Comparison of ENCODE assay signal across 7 cellular contexts in the genomic region with DNA sequence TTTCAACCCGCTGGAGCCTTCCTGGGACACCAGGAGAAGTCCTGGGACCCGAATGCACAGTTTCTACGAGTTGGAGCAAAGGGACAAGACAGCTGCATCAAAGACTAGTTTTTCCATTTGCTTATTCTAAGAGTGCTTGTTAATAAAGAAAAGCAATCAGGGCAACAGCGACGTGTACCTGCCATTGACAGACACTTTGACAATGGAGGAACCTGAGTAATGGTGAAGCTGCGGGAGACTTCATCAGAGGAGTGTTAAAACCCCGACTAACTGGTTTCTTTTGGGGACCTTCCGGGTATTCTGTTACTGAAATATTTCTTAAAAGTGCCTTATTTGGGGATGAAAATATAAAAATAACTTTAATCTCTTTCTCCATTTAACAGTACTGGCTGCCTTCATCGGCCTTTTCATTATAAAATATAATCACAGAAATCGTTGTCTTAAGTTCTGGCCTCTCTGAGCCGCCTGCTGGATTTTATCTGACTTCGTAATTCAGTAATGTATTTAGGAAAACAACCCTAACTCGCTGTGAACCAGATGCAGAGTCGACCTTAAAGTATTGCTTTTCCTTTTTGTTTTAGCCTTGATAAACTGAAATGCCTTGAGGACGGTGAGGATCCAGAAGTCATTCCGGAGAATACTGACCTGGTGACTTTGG. TPM values are rescaled to one million over a fixed set of nuclear protein-coding genes. Genes with fewer than 3 reads are reported as not detected.
DNase-seq lines count a peak whose midpoint lies in the region; ATAC-seq, FAIRE-seq and TF ChIP-seq lines count a peak whose summit lies in the region.

No MANE protein-coding gene starts in this region.

- H3K9me3 ChIP-seq in stomach, result no peaks in the 10 kb centered on the region

- H3K27ac ChIP-seq in stomach, result peak overlapping the region; percentile 89 to 94 (median 91)

- ATAC-seq in activated naive CD8-positive, alpha-beta T cell treated with anti-CD3 and anti-CD28 coated beads, Interleukin-2, amount 10 ng/mL, durations not matched to agents 7 days and 5 days (ENCODE audit: low read depth), result no peak
- ATAC-seq in sciatic nerve (no peak), GM21367 (IDR thresholded peaks at IDR 0.05; ENCODE audit: unreplicated experiment) (no peak)

- peak overlapping the region; percentile 88 to 98 (median 94) for H3K4me3 ChIP-seq in stomach

- TF ChIP-seq CTCF in GM10248 (IDR thresholded peaks at IDR 0.05; ENCODE audit: control extremely low read depth, extremely low read depth, low read depth, missing control alignments), result no peak
- TF ChIP-seq CTCF in stomach (IDR thresholded peaks at IDR 0.05), result no peak

- no peaks in the 10 kb centered on the region for H3K27me3 ChIP-seq in stomach

- TF ChIP-seq EP300 in stomach (IDR thresholded peaks at IDR 0.05), result no peak

- FAIRE-seq in islet of Langerhans (lab: Jason Lieb, UNC), result peak; percentile 5

- peaks cover 24% of the 10 kb centered on the region for H3K36me3 Mint-ChIP-seq in activated naive CD8-positive, alpha-beta T cell treated with anti-CD3 and anti-CD28 coated beads, Interleukin-2, amount 10 ng/mL, durations not matched to agents 7 days and 5 days

- H3K36me3 ChIP-seq in stomach, result peaks cover 0 to 18% (median 15%) of the 10 kb centered on the region in 4 donors

- POLR2A ChIA-PET in GM10248 (lab: Yijun Ruan, JAX), result interaction anchor here (1.4 kb wide), 1 partner anchor 10 kb away, joined by 3 read pairs; no protein-coding TSS in a partner anchor
- POLR2A ChIA-PET in activated naive CD8-positive, alpha-beta T cell treated with anti-CD3 and anti-CD28 coated beads, Interleukin-2, amount 10 ng/mL, durations not matched to agents 7 days and 5 days (lab: Charles Lee), result interaction anchor here (0.8 to 2.1 kb wide), 6 partner anchors 68 to 129 kb away, joined by 3 to 16 read pairs (median 4); partner anchors contain the start of genes CCDC171, PSIP1 and TTC39B

- H3K4me1 Mint-ChIP-seq in activated naive CD8-positive, alpha-beta T cell treated with anti-CD3 and anti-CD28 coated beads, Interleukin-2, amount 10 ng/mL, durations not matched to agents 7 days and 5 days, result peaks cover 29% of the 10 kb centered on the region

- H3K27ac Mint-ChIP-seq in activated naive CD8-positive, alpha-beta T cell treated with anti-CD3 and anti-CD28 coated beads, Interleukin-2, amount 10 ng/mL, durations not matched to agents 7 days and 5 days, result peak overlapping the region; percentile 85

- peak overlapping the region; percentile 95 for H3K4me3 Mint-ChIP-seq in activated naive CD8-positive, alpha-beta T cell treated with anti-CD3 and anti-CD28 coated beads, Interleukin-2, amount 10 ng/mL, durations not matched to agents 7 days and 5 days

- intact Hi-C loops in stomach (cut with DNase I; ENCODE audit: low total_unique reads) (loop anchor here (10.0 kb wide), 1 partner anchor 119 kb away; the partner anchor contains the start of gene TTC39B), sciatic nerve (cut with DNase I) (no loop called here)

- peaks cover 14% of the 10 kb centered on the region for H3K27me3 Mint-ChIP-seq in activated naive CD8-positive, alpha-beta T cell treated with anti-CD3 and anti-CD28 coated beads, Interleukin-2, amount 10 ng/mL, durations not matched to agents 7 days and 5 days

- CTCF ChIA-PET in GM10248 (lab: Yijun Ruan, JAX), result interaction anchor here (0.8 to 1.9 kb wide), 3 partner anchors 11 to 213 kb away, joined by 3 to 5 read pairs (median 3); no protein-coding TSS in a partner anchor

- H3K9me3 Mint-ChIP-seq in activated naive CD8-positive, alpha-beta T cell treated with anti-CD3 and anti-CD28 coated beads, Interleukin-2, amount 10 ng/mL, durations not matched to agents 7 days and 5 days, result no peaks in the 10 kb centered on the region

- peaks cover 15 to 61% (median 35%) of the 10 kb centered on the region in 4 donors for H3K4me1 ChIP-seq in stomach

- TF ChIP-seq POLR2A in stomach (IDR thresholded peaks at IDR 0.05), result no peak

- WGBS in stomach, 5 donors, result 2 to 3% (median 2%) methylated on average over 16 of the region's 16 CpGs

- peak; percentile 33 for DNase-seq in GM10248 (ENCODE audit: extremely low spot score)
- peak; percentile 9 for DNase-seq in LoVo (ENCODE audit: low spot score)
- no peak for DNase-seq in activated naive CD8-positive, alpha-beta T cell treated with anti-CD3 and anti-CD28 coated beads, Interleukin-2, amount 10 ng/mL, durations not matched to agents 7 days and 5 days
- DNase-seq in stomach, result no peak
- no peak for DNase-seq in sciatic nerve (ENCODE audit: low spot score)

RNA-seq across cellular contexts. Expression of gene SNAPC3, which starts 0.8 kb away (rescaled TPM):
- total RNA-seq in activated naive CD8-positive, alpha-beta T cell treated with anti-CD3 and anti-CD28 coated beads, Interleukin-2, amount 10 ng/mL, durations not matched to agents 7 days and 5 days, result 10 to 100 TPM; 27.4 to 29.2 TPM
- total RNA-seq in stomach, result 100 to 1,000 TPM in 2 of 5 donors, 10 to 100 TPM in 3; 18.7 to 217 (median 60.8) TPM
- polyA plus RNA-seq in stomach, result 10 to 100 TPM in 1 of 3 donors, 1 to 10 TPM in 2; 7.7 to 15.9 (median 9.2) TPM
- total RNA-seq in sciatic nerve, result 38.3 TPM

Comparison
In these comparisons a context has a peak if more than half of its experiments do, and no peak if none do; other contexts are left out.
1. DNase-seq: peak in GM10248 (single experiment) and LoVo (single experiment); none in activated naive CD8-positive, alpha-beta T cell treated with anti-CD3 and anti-CD28 coated beads, Interleukin-2, amount 10 ng/mL, durations not matched to agents 7 days and 5 days (single experiment), stomach (single experiment) and sciatic nerve (single experiment).